8 cellular contexts compared by ENCODE assay signal in genomic region chr13:49300716-49301589, GRCh38. TPM values are rescaled to one million over a fixed set of nuclear protein-coding genes. Genes with fewer than 3 reads are reported as not detected.
DNase-seq lines count a peak whose midpoint lies in the region; ATAC-seq and TF ChIP-seq lines count a peak whose summit lies in the region.

No MANE protein-coding gene starts in this region.

- H3K79me2 ChIP-seq in GM23248 (ENCODE audit: insufficient read depth): no peaks in the 10 kb centered on the region

- H3K4me2 ChIP-seq in GM23248 (ENCODE audit: unreplicated experiment): peak overlapping the region; percentile 75

- H3K36me3 Mint-ChIP-seq in activated naive CD8-positive, alpha-beta T cell: no peaks in the 10 kb centered on the region

- H3K9me3 ChIP-seq in GM23248 (ENCODE audit: low read depth): no peaks in the 10 kb centered on the region
- H3K9me3 ChIP-seq in heart left ventricle: no peaks in the 10 kb centered on the region
- H3K9me3 ChIP-seq in aorta (ENCODE audit: control insufficient read depth, low read length): no peaks in the 10 kb centered on the region

- in situ Hi-C loops in G401 (cut with HindIII; ENCODE audit: low sequenced_read_pairs): no loop called here
- in situ Hi-C loops in GM23248 (cut with MboI): loop anchor here (5.0 kb wide), 1 partner anchor 141 kb away; the partner anchor contains the start of genes CAB39L and SETDB2

- ATAC-seq in heart left ventricle: peak; percentile 54 to 77 (median 72)
- peak; percentile 85 for ATAC-seq in aorta (ENCODE audit: low FRiP score)

- H3K36me3 ChIP-seq in GM23248 (ENCODE audit: low read depth): no peaks in the 10 kb centered on the region
- peaks cover 0 to under 1% (median 0%) of the 10 kb centered on the region in 9 donors for H3K36me3 ChIP-seq in heart left ventricle
- H3K36me3 ChIP-seq in aorta (ENCODE audit: control insufficient read depth in 1 of 2, insufficient read depth in 2 of 2, low read length in 1 of 2): no peaks in the 10 kb centered on the region

- no peaks in the 10 kb centered on the region for H3K9me3 Mint-ChIP-seq in activated naive CD8-positive, alpha-beta T cell (ENCODE audit: low read depth)

- H3K9ac ChIP-seq in GM23248: peak overlapping the region; percentile 36

- no peaks in the 10 kb centered on the region for H4K20me1 ChIP-seq in GM23248 (ENCODE audit: insufficient read depth)

- H3K4me3 ChIP-seq in GM23248 (peak overlapping the region; percentile 57), heart left ventricle (peak overlapping the region in 9 of 12 donors; percentile 27 to 44 (median 33)), aorta (ENCODE audit: low read length in 2 of 2) (no peak overlapping the region)

- H3F3A ChIP-seq in GM23248 (ENCODE audit: insufficient read depth): no peaks in the 10 kb centered on the region

- peaks cover 10% of the 10 kb centered on the region for H3K4me1 Mint-ChIP-seq in activated naive CD8-positive, alpha-beta T cell (ENCODE audit: low read depth)

- DNase-seq in G401 (ENCODE audit: low spot score): peak; percentile 72
- peak; percentile 84 for DNase-seq in GM23248
- peak; percentile 81 for DNase-seq in LoVo (ENCODE audit: low spot score)
- DNase-seq in SKM-1 (lab: John Stamatoyannopoulos, UW; ENCODE audit: unreplicated experiment): peak; percentile 77
- DNase-seq in heart left ventricle: peak; percentile 40 to 65 (median 57)
- peak; percentile 73 for DNase-seq in renal cortical epithelial cell (ENCODE audit: low read depth)
- peak in 1 of 2 donors; percentile 65 for DNase-seq in aorta

- H3K4me3 Mint-ChIP-seq in activated naive CD8-positive, alpha-beta T cell: peak overlapping the region; percentile 51

- peak overlapping the region; percentile 88 for H2AFZ ChIP-seq in GM23248

- H3K27me3 Mint-ChIP-seq in activated naive CD8-positive, alpha-beta T cell: no peaks in the 10 kb centered on the region

- H3K27me3 ChIP-seq in GM23248 (replicated peaks; ENCODE audit: insufficient read depth): no peaks in the 10 kb centered on the region
- H3K27me3 ChIP-seq in heart left ventricle: no peaks in the 10 kb centered on the region
- H3K27me3 ChIP-seq in aorta (ENCODE audit: control insufficient read depth in 1 of 2, insufficient read depth in 2 of 2, low read length in 1 of 2): no peaks in the 10 kb centered on the region

- intact Hi-C loops in heart left ventricle (cut with DNase I): loop anchor here in 9 of 10 donors (1.0 to 10.0 kb wide), 12 partner anchors 134 to 546 kb away; partner anchors contain the start of genes CAB39L (in 2 of the 9), SETDB2 (in 2 of the 9) and PHF11 (in 1 of the 9)
- intact Hi-C loops in aorta (cut with DNase I): loop anchor here (1.0 to 5.0 kb wide), 3 partner anchors 135 to 306 kb away; no protein-coding TSS in a partner anchor

- H3K4me1 ChIP-seq in GM23248 (ENCODE audit: insufficient read depth) (no peaks in the 10 kb centered on the region), heart left ventricle (peaks cover 0 to 28% (median 13%) of the 10 kb centered on the region in 12 donors), aorta (ENCODE audit: control insufficient read depth in 1 of 2, insufficient read depth in 2 of 2, low read length in 2 of 2) (no peaks in the 10 kb centered on the region)

- TF ChIP-seq POLR2A in heart left ventricle (IDR thresholded peaks at IDR 0.05): no peak

- 23 to 28% methylated on average over 20 of the region's 20 CpGs for WGBS in GM23248 (ENCODE audit: low coverage in 1 of 2, low lambda C conversion rate in 2 of 2, missing lambda C conversion rate in 2 of 2), 2 experiments
- WGBS in heart left ventricle, 4 donors: 42 to 47% (median 45%) methylated on average over 20 of the region's 20 CpGs
- WGBS in aorta, 2 donors: 44% methylated on average over 20 of the region's 20 CpGs

- H3K9me2 ChIP-seq in GM23248 (ENCODE audit: insufficient read depth): no peaks in the 10 kb centered on the region

- TF ChIP-seq CTCF in heart left ventricle (IDR thresholded peaks at IDR 0.05): peak; percentile 75 to 91 (median 86)

- H3K27ac Mint-ChIP-seq in activated naive CD8-positive, alpha-beta T cell: peak overlapping the region; percentile 2

- H3K27ac ChIP-seq in GM23248: no peak overlapping the region
- H3K27ac ChIP-seq in heart left ventricle: peak overlapping the region in 3 of 12 donors; percentile 15 to 60 (median 24)
- H3K27ac ChIP-seq in aorta (ENCODE audit: low read depth in 1 of 2, low read length in 2 of 2): no peak overlapping the region

RNA-seq across cellular contexts. Expression of gene CDADC1, which starts 53.2 kb away (rescaled TPM):
- 1.6 and 2.2 TPM in 2 replicates for total RNA-seq in G401 (2014; rRNA removed; shearing (Covaris generic))
- 1.8 and 8.7 TPM in 2 replicates for total RNA-seq in GM23248 (2014; rRNA removed; shearing (Covaris generic))
- polyA plus RNA-seq in GM23248 (2016; fragmentation: Nextera tagmentation; extraction: Ambion mirVana): 12.6 and 13.7 TPM in 2 replicates
- total RNA-seq in heart left ventricle: 10 to 100 TPM in 7 of 9 donors, 1 to 10 TPM in 2; 2.8 to 10.8 (median 10.3) TPM
- 1 to 10 TPM; 4.4 to 8.2 TPM for polyA plus RNA-seq in heart left ventricle
- total RNA-seq in renal cortical epithelial cell: 5.2 and 7.5 TPM in 2 replicates
- total RNA-seq in aorta: 10 to 100 TPM in 1 of 2 donors, 1 to 10 TPM in 1; 9.9 to 13.8 TPM
- 10 to 100 TPM in 1 of 2 donors, 1 to 10 TPM in 1; 8.7 to 23.0 TPM for polyA plus RNA-seq in aorta

Comparison
In these comparisons a context has a peak if more than half of its experiments do, and no peak if none do; other contexts are left out.
1. H3K4me3 ChIP-seq: peak in GM23248 (single experiment) and heart left ventricle (9 of 12); none in aorta (0 of 2).